1 cellular context compared by ENCODE assay signal in the genomic region with DNA sequence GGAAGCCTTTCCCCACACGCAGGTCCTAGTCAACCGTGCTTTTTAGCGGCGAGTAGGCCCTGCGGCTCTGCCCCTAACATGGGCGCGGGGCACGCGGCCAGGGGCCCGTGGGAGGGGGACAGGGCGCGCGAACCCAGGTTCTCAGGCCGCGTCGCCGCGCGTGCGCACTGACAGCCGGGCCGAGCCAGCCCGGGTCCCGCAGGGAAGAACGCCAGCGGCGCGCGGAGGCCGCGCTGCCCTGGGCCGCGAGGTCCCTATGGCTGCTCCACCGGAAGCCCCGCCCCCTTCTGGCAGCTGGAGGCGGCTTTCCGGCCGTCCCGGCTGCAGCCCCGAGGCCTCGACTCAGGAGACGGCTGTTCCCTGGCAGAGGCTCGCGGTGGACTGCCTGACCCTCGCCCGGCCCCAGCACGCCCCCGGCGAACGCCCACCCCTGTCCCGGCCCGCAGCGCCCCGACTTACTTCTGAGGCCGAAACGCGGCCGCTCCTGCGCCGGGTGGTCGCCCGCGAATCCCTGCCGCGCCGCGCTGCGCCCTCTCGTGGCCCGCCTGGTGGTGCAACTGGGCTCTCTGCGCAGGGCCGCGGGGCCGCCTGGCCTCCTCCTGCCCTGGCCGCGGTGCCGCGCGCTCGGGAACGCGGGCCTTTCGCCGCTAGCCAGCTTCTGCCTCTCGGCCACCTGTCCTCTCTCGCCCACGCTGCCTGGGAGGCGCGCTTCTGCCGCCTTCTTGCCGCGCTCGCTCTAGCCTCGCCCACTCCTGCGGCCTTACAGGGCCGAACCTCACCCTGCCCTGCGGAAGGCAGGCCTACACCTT.
TF ChIP-seq lines count a peak whose summit lies in the region.

No MANE protein-coding gene starts in this region.

TF ChIP-seq in IMR-90, 13 proteins besides CTCF, POLR2A, EP300 and RAD21 (continued from another document):
- TF ChIP-seq MAZ (IDR thresholded peaks at IDR 0.05; ENCODE audit: borderline replicate concordance, low read depth, low read length) (peak; percentile 68; the same call in 1 of the 2 replicates), CEBPB (IDR thresholded peaks at IDR 0.05; ENCODE audit: low read depth, low read length) (no peak)
